Comparison of ENCODE assay signal across 9 cellular contexts in the genomic region with DNA sequence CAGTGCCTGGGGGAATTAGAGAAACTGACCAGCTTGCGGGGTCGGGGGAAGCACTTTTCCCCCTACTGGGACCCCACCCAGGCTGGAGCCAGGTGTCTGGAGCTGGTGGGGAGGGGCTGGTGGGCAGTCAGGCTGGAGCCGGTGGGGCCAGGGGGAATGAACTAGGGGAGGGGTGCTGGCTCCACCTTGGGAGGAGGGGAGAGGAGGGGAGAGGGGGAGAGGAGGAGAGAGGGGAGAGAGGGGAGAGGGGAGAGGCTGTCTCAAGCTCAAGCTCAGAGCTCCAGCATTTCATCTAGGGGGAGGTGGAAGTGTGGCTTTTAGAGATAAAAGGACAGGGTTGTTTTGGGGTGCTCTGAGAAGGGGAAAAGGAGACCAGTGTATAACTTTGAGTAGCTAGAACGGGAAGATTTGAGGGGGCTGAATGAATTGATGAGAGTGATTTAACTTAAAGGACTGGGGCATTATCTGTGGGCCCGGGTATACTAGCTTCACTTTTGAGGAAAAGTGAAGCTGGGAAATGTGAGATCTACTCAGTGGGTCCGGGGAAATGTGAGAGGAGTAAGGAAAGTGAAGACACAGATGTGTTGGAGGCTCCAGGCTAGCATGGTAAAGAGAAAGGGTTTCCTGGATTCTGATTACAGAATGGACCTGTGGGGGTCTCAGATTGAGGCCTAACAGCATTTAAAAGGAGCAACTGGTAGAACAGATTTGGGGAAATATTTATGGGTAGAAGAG. TPM values are rescaled to one million over a fixed set of nuclear protein-coding genes. Genes with fewer than 3 reads are reported as not detected.
DNase-seq lines count a peak whose midpoint lies in the region; ATAC-seq and TF ChIP-seq lines count a peak whose summit lies in the region.
"Had no signal": no experiment of that assay in that cellular context is flagged by ENCODE, and none has a peak within 500 bp of the region (broad histone marks: within the 10 kb centered on the region; RNA-seq: fewer than 3 reads in every experiment).

No MANE protein-coding gene starts in this region.

- peak overlapping the region; percentile 50 for H3K4me3 Mint-ChIP-seq in endodermal cell

- H3K27me3 ChIP-seq in left ventricle myocardium inferior (ENCODE audit: low read depth) (no peaks in the 10 kb centered on the region), endodermal cell (ENCODE audit: control insufficient read depth, insufficient read depth, low read length, poor library complexity, severe bottlenecking) (peaks cover 43% of the 10 kb centered on the region), muscle layer of duodenum (ENCODE audit: low read depth, low read length) (peaks cover 9% of the 10 kb centered on the region), vagina (no peaks in the 10 kb centered on the region)

- H3K4me1 ChIP-seq in left ventricle myocardium inferior (peaks cover 99% of the 10 kb centered on the region), endodermal cell (ENCODE audit: control insufficient read depth, insufficient read depth, low read length) (peaks cover 17% of the 10 kb centered on the region), muscle layer of duodenum (ENCODE audit: control insufficient read depth in 1 of 2, insufficient read depth in 2 of 2, low read length in 2 of 2) (peaks cover 11 to 51% of the 10 kb centered on the region in 2 donors), vagina (peaks cover 91% of the 10 kb centered on the region)

- H3K27me3 Mint-ChIP-seq in endodermal cell (ENCODE audit: insufficient read depth), result peaks cover 65% of the 10 kb centered on the region

- H3K36me3 ChIP-seq in left ventricle myocardium inferior (peaks cover 40% of the 10 kb centered on the region), endodermal cell (ENCODE audit: control insufficient read depth, insufficient read depth, low read length) (no peaks in the 10 kb centered on the region), muscle layer of duodenum (ENCODE audit: control insufficient read depth in 1 of 2, insufficient read depth in 2 of 2, low read length in 2 of 2) (peaks cover 17 to 22% of the 10 kb centered on the region in 2 donors), vagina (peaks cover 0 to 33% of the 10 kb centered on the region in 2 donors)

- H3K36me3 Mint-ChIP-seq in endodermal cell (ENCODE audit: low read depth), result peaks cover 7% of the 10 kb centered on the region

- H3K4me3 ChIP-seq in left ventricle myocardium inferior (peak overlapping the region; percentile 87), endodermal cell (ENCODE audit: low read length) (no peak overlapping the region), muscle layer of duodenum (ENCODE audit: low read depth in 1 of 2, low read length in 2 of 2) (peak overlapping the region; percentile 67 to 84), vagina (peak overlapping the region; percentile 78 to 88)

- intact Hi-C loops in left ventricle myocardium inferior (cut with micrococcal nuclease), result no loop called here
- intact Hi-C loops in Right ventricle myocardium superior (cut with DNase I), result no loop called here
- intact Hi-C loops in vagina (cut with DNase I), result loop anchor here (5.0 kb wide), 1 partner anchor 38 kb away; no protein-coding TSS in a partner anchor

- H3K27ac ChIP-seq in left ventricle myocardium inferior (replicated peaks) (peak overlapping the region; percentile 95), endodermal cell (ENCODE audit: low read depth, low read length) (no peak overlapping the region), muscle layer of duodenum (ENCODE audit: low read length) (peak overlapping the region; percentile 95), vagina (peak overlapping the region; percentile 92)

- no peaks in the 10 kb centered on the region for H3K9me3 ChIP-seq in left ventricle myocardium inferior (replicated peaks)
- no peaks in the 10 kb centered on the region for H3K9me3 ChIP-seq in endodermal cell (ENCODE audit: control insufficient read depth, low read length)
- no peaks in the 10 kb centered on the region for H3K9me3 ChIP-seq in muscle layer of duodenum (ENCODE audit: control insufficient read depth in 1 of 2, low read length in 2 of 2)
- no peaks in the 10 kb centered on the region for H3K9me3 ChIP-seq in vagina

- no peaks in the 10 kb centered on the region for H3K9me3 Mint-ChIP-seq in endodermal cell

- H3K4me1 Mint-ChIP-seq in endodermal cell, result peaks cover 41% of the 10 kb centered on the region

- no peak overlapping the region for H3K9ac ChIP-seq in endodermal cell (ENCODE audit: extremely low read depth, low read length, poor library complexity, severe bottlenecking)

- DNase-seq in left ventricle myocardium inferior (no peak), Right ventricle myocardium superior (no peak), endodermal cell (no peak), vagina (ENCODE audit: extremely low spot score in 2 of 2) (no peak), NCI-H1092 (lab: John Stamatoyannopoulos, UW) (no peak), AML-193 (lab: John Stamatoyannopoulos, UW) (no peak)
- DNase-seq: OCI-M1 had no signal

- WGBS in endodermal cell (ENCODE audit: insufficient coverage in 1 of 2, insufficient read length in 1 of 2), 2 experiments, result 45 to 64% methylated on average over 3 to 6 of the region's 6 CpGs

- TF ChIP-seq POLR2A in vagina (IDR thresholded peaks at IDR 0.05), result no peak

- ATAC-seq in Right ventricle myocardium superior (ENCODE audit: poor library complexity) (no peak), GM21367 (IDR thresholded peaks at IDR 0.05; ENCODE audit: unreplicated experiment) (no peak)

- peak overlapping the region; percentile 89 for H3K27ac Mint-ChIP-seq in endodermal cell

- TF ChIP-seq CTCF in left ventricle myocardium inferior (IDR thresholded peaks at IDR 0.05; ENCODE audit: borderline replicate concordance) (no peak), endodermal cell (conservative IDR thresholded peaks at IDR 0.05) (no peak), vagina (IDR thresholded peaks at IDR 0.05) (no peak)

RNA-seq across cellular contexts. Expression of a gene that starts 2.8 kb away (rescaled TPM):
- 42.9 TPM for total RNA-seq in left ventricle myocardium inferior
- 41.5 TPM for total RNA-seq in Right ventricle myocardium superior
- 1 to 10 TPM; 3.6 to 5.0 TPM for total RNA-seq in endodermal cell
- 4.0 TPM for polyA plus RNA-seq in endodermal cell (2013, experiment 1 of 2)
- polyA plus RNA-seq in endodermal cell (2013, experiment 2 of 2), result 4.6 TPM
- total RNA-seq in vagina, result 57.9 TPM

RNA-seq across cellular contexts. Expression of a gene that starts 5.2 kb away (rescaled TPM):
- total RNA-seq in left ventricle myocardium inferior (8.2 TPM), Right ventricle myocardium superior (7.1 TPM), endodermal cell (10 to 100 TPM; 25.1 to 29.8 TPM), vagina (11.8 TPM)
- 32.0 TPM for polyA plus RNA-seq in endodermal cell (2013, experiment 1 of 2)
- polyA plus RNA-seq in endodermal cell (2013, experiment 2 of 2), result 27.5 TPM

RNA-seq across cellular contexts. Expression of a gene that starts 9.9 kb away (rescaled TPM):
- total RNA-seq in left ventricle myocardium inferior (54.5 TPM), Right ventricle myocardium superior (49.4 TPM), endodermal cell (10 to 100 TPM; 48.8 to 73.4 TPM), vagina (114 TPM)
- polyA plus RNA-seq in endodermal cell (2013, experiment 1 of 2), result 89.8 TPM
- 83.0 TPM for polyA plus RNA-seq in endodermal cell (2013, experiment 2 of 2)

RNA-seq across cellular contexts. Expression of a gene that starts 42.7 kb away (rescaled TPM):
- total RNA-seq in left ventricle myocardium inferior (113 TPM), Right ventricle myocardium superior (121 TPM), endodermal cell (100 to 1,000 TPM; 143 to 152 TPM), vagina (117 TPM)
- polyA plus RNA-seq in endodermal cell (2013, experiment 1 of 2), result 161 TPM
- 154 TPM for polyA plus RNA-seq in endodermal cell (2013, experiment 2 of 2)

RNA-seq across cellular contexts. Expression of a gene that starts 43.2 kb away (rescaled TPM):
- total RNA-seq in left ventricle myocardium inferior (0.11 TPM), Right ventricle myocardium superior (0.08 TPM), endodermal cell (1 to 10 TPM; 5.1 to 7.1 TPM), vagina (2.7 TPM)
- polyA plus RNA-seq in endodermal cell (2013, experiment 1 of 2), result 9.8 TPM
- polyA plus RNA-seq in endodermal cell (2013, experiment 2 of 2), result 9.5 TPM
